In genomic region chr14:73714656-73715081, GRCh38 we compare ENCODE assay signal across 8 cellular contexts. TPM values are rescaled to one million over a fixed set of nuclear protein-coding genes. Genes with fewer than 3 reads are reported as not detected.
DNase-seq lines count a peak whose midpoint lies in the region; ATAC-seq, FAIRE-seq and TF ChIP-seq lines count a peak whose summit lies in the region.

No MANE protein-coding gene starts in this region.

- peaks cover 22% of the 10 kb centered on the region for H3K4me1 Mint-ChIP-seq in activated T-cell treated with anti-CD3 and anti-CD28 coated beads, Interleukin-2, amount 50 U/mL, for 4 hours (ENCODE audit: low read depth)

- 54 to 59% (median 55%) methylated on average over 7 of the region's 7 CpGs for WGBS in small intestine, 3 donors

- peaks cover 0 to 8% of the 10 kb centered on the region in 2 donors for H3K4me1 ChIP-seq in small intestine (ENCODE audit: control insufficient read depth in 2 of 2, insufficient read depth in 1 of 2, low read depth in 1 of 2, low read length in 1 of 2)

- H3K9me3 Mint-ChIP-seq in activated T-cell treated with anti-CD3 and anti-CD28 coated beads, Interleukin-2, amount 50 U/mL, for 4 hours = no peaks in the 10 kb centered on the region

- H3K36me3 ChIP-seq in small intestine (ENCODE audit: control insufficient read depth in 2 of 2, insufficient read depth in 2 of 2, low read length in 2 of 2) = peaks cover 18 to 20% of the 10 kb centered on the region in 2 donors

- no peaks in the 10 kb centered on the region for H3K9me3 ChIP-seq in small intestine (ENCODE audit: control insufficient read depth, low read depth)

- no peaks in the 10 kb centered on the region for H3K27me3 ChIP-seq in small intestine (ENCODE audit: control insufficient read depth in 2 of 2, insufficient read depth in 2 of 2, low read length in 2 of 2)

- H3K4me3 ChIP-seq in astrocyte of the spinal cord (ENCODE audit: low read depth, low read length) (peak overlapping the region; percentile 79), small intestine (ENCODE audit: low read depth in 1 of 2, low read length in 2 of 2) (no peak overlapping the region)

- no peak for TF ChIP-seq CTCF in astrocyte of the spinal cord (IDR thresholded peaks at IDR 0.05; ENCODE audit: low read depth, low read length)

- no peak for DNase-seq in activated T-cell treated with anti-CD3 and anti-CD28 coated beads, Interleukin-2, amount 50 U/mL, for 4 hours
- DNase-seq in activated T-cell treated with anti-CD3 and anti-CD28 coated beads for 4 hours = no peak
- peak; percentile 48 for DNase-seq in M059J (ENCODE audit: low read depth)
- peak; percentile 72 for DNase-seq in astrocyte of the spinal cord (ENCODE audit: low read depth, low spot score)
- peak; percentile 51 for DNase-seq in medulla oblongata (ENCODE audit: extremely low spot score)
- no peak for DNase-seq in small intestine
- no peak for DNase-seq in DMS153 (lab: John Stamatoyannopoulos, UW)
- no peak for DNase-seq in kidney tubule cell (ENCODE audit: low spot score)

- no peaks in the 10 kb centered on the region for H3K27me3 Mint-ChIP-seq in activated T-cell treated with anti-CD3 and anti-CD28 coated beads, Interleukin-2, amount 50 U/mL, for 4 hours (ENCODE audit: low read depth)

- H3K27ac ChIP-seq in small intestine (ENCODE audit: low read depth in 1 of 2, low read length in 1 of 2) = peak overlapping the region in 1 of 2 donors; percentile 87

- H3K4me3 Mint-ChIP-seq in activated T-cell treated with anti-CD3 and anti-CD28 coated beads, Interleukin-2, amount 50 U/mL, for 4 hours = peak overlapping the region; percentile 78

- no peak for ATAC-seq in activated T-cell treated with anti-CD3 and anti-CD28 coated beads, Interleukin-2, amount 50 U/mL, for 4 hours

- no peak for FAIRE-seq in small intestine (lab: Jason Lieb, UNC)

- H3K36me3 Mint-ChIP-seq in activated T-cell treated with anti-CD3 and anti-CD28 coated beads, Interleukin-2, amount 50 U/mL, for 4 hours (ENCODE audit: insufficient read depth) = peaks cover 18% of the 10 kb centered on the region

- in situ Hi-C loops in astrocyte of the spinal cord (cut with HindIII; ENCODE audit: low sequenced_read_pairs) = no loop called here

RNA-seq across cellular contexts. Expression of gene PNMA1, which starts 0.5 kb away (rescaled TPM):
- total RNA-seq in activated T-cell treated with anti-CD3 and anti-CD28 coated beads, Interleukin-2, amount 50 U/mL, for 4 hours = 10 to 100 TPM; 41.0 to 55.2 (median 50.8) TPM
- 8.6 and 16.8 TPM in 2 replicates for total RNA-seq in M059J (2014; rRNA removed; shearing (Covaris generic))
- 10 to 100 TPM; 10.8 to 23.5 (median 17.0) TPM for polyA plus RNA-seq in small intestine

Comparison
In these comparisons a context has a peak if more than half of its experiments do, and no peak if none do; other contexts are left out.
1. DNase-seq: peak in M059J (single experiment), astrocyte of the spinal cord (single experiment) and medulla oblongata (single experiment); none in activated T-cell treated with anti-CD3 and anti-CD28 coated beads, Interleukin-2, amount 50 U/mL, for 4 hours (single experiment), activated T-cell treated with anti-CD3 and anti-CD28 coated beads for 4 hours (single experiment), small intestine (single experiment), DMS153 (single experiment) and kidney tubule cell (single experiment).